ENCODE assay signal across 24 cellular contexts in the genomic region with DNA sequence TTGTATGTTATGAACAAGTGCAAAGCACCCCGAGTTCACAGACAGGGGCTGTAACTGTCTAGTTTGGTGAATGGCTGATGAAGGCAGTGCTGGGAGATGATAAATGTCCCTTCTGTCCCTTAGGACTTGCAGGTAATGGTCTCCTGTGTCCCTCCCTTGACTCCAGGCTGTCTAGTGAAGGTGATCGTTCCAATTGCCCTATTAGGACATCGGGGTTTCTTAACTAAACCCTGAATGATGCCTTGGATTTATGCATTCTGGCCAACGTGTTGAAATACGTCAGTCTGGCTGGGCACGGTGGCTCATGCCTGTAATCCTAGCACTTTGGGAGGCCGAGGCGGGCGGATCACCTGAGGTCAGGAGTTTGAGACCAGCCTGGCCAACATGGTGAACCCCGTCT.
DNase-seq lines count a peak whose midpoint lies in the region; ATAC-seq and TF ChIP-seq lines count a peak whose summit lies in the region.
"Had no signal": no experiment of that assay in that cellular context is flagged by ENCODE, and none has a peak within 500 bp of the region (broad histone marks: within the 10 kb centered on the region; RNA-seq: fewer than 3 reads in every experiment).

No MANE protein-coding gene starts in this region.

- no peak for TF ChIP-seq POLR2A in stomach (IDR thresholded peaks at IDR 0.05)

- CTCF ChIA-PET in activated CD4-positive, alpha-beta T cell treated with anti-CD3 and anti-CD28 coated beads, Interleukin-2, amount 10 ng/mL, durations not matched to agents 7 days and 5 days (lab: Charles Lee): interaction anchor here (2.0 to 4.6 kb wide), 2 partner anchors 70 to 130 kb away, joined by 12 to 13 read pairs; a partner anchor contains a TSS

- intact Hi-C loops in stomach (cut with DNase I; ENCODE audit: low total_unique reads): no loop called here

- no peaks in the 10 kb centered on the region for H3K79me2 ChIP-seq in mesendoderm (ENCODE audit: control insufficient read depth, insufficient read depth, low read length)

- no peak overlapping the region for H3K4me3 Mint-ChIP-seq in activated CD4-positive, alpha-beta T cell treated with anti-CD3 and anti-CD28 coated beads, Interleukin-2, amount 10 ng/mL, durations not matched to agents 7 days and 5 days
- no peak overlapping the region for H3K4me3 Mint-ChIP-seq in T-helper 17 cell
- H3K4me3 Mint-ChIP-seq in immature natural killer cell: no peak overlapping the region

- no peak overlapping the region for H2BK5ac ChIP-seq in mesendoderm (ENCODE audit: low read length)

- no peak overlapping the region for H4K5ac ChIP-seq in mesendoderm (ENCODE audit: low read length)

- peaks cover 11 to 69% (median 33%) of the 10 kb centered on the region in 4 donors for H3K4me1 ChIP-seq in stomach
- peaks cover 2% of the 10 kb centered on the region for H3K4me1 ChIP-seq in mesendoderm (ENCODE audit: control insufficient read depth, low read depth, low read length)

- WGBS in stomach, 5 donors: 90 to 96% (median 91%) methylated on average over 10 of the region's 10 CpGs
- no CpG with 5 or more reads among the region's 10 CpGs for WGBS in mesendoderm (ENCODE audit: extremely low coverage, insufficient coverage, low lambda C conversion rate)

- TF ChIP-seq EP300 in stomach (IDR thresholded peaks at IDR 0.05): no peak

- no peak overlapping the region for H3K4ac ChIP-seq in mesendoderm (ENCODE audit: low read depth, low read length)

- no peak overlapping the region for H3K9ac ChIP-seq in mesendoderm (ENCODE audit: low read length)

- no peaks in the 10 kb centered on the region for H3K27me3 Mint-ChIP-seq in activated CD4-positive, alpha-beta T cell treated with anti-CD3 and anti-CD28 coated beads, Interleukin-2, amount 10 ng/mL, durations not matched to agents 7 days and 5 days
- H3K27me3 Mint-ChIP-seq in T-helper 17 cell (no peaks in the 10 kb centered on the region), immature natural killer cell (ENCODE audit: low read depth in 3 of 3) (peaks cover 5 to 11% (median 11%) of the 10 kb centered on the region in 3 donors)

- no peak for TF ChIP-seq CTCF in stomach (IDR thresholded peaks at IDR 0.05)

- peaks cover 3% of the 10 kb centered on the region for H3K9me3 Mint-ChIP-seq in activated CD4-positive, alpha-beta T cell treated with anti-CD3 and anti-CD28 coated beads, Interleukin-2, amount 10 ng/mL, durations not matched to agents 7 days and 5 days
- H3K9me3 Mint-ChIP-seq in immature natural killer cell: no peaks in the 10 kb centered on the region

- peaks cover 28% of the 10 kb centered on the region for H3K36me3 Mint-ChIP-seq in activated CD4-positive, alpha-beta T cell treated with anti-CD3 and anti-CD28 coated beads, Interleukin-2, amount 10 ng/mL, durations not matched to agents 7 days and 5 days (ENCODE audit: low read depth)
- H3K36me3 Mint-ChIP-seq in T-helper 17 cell (ENCODE audit: low read depth) (no peaks in the 10 kb centered on the region), immature natural killer cell (no peaks in the 10 kb centered on the region)

- no peak overlapping the region for H3K18ac ChIP-seq in mesendoderm (ENCODE audit: low read length)

- ATAC-seq in T-helper 17 cell: no peak
- ATAC-seq: heart right ventricle, left ventricle myocardium superior had no signal

- no peaks in the 10 kb centered on the region for H3K36me3 ChIP-seq in stomach
- H3K36me3 ChIP-seq in mesendoderm (ENCODE audit: control insufficient read depth, insufficient read depth, low read length): no peaks in the 10 kb centered on the region
- H3K36me3 ChIP-seq: heart right ventricle, tibial nerve had no signal

- no peak overlapping the region for H3K23ac ChIP-seq in mesendoderm (ENCODE audit: low read length)

- POLR2A ChIA-PET in activated CD4-positive, alpha-beta T cell treated with anti-CD3 and anti-CD28 coated beads, Interleukin-2, amount 10 ng/mL, durations not matched to agents 7 days and 5 days (lab: Charles Lee): no interaction called here

- peak overlapping the region; percentile 25 for H3K27ac Mint-ChIP-seq in activated CD4-positive, alpha-beta T cell treated with anti-CD3 and anti-CD28 coated beads, Interleukin-2, amount 10 ng/mL, durations not matched to agents 7 days and 5 days
- peak overlapping the region; percentile 98 for H3K27ac Mint-ChIP-seq in T-helper 17 cell
- H3K27ac Mint-ChIP-seq in immature natural killer cell: peak overlapping the region in 5 of 6 donors; percentile 55 to 97 (median 95)

- no peak overlapping the region for H2AK5ac ChIP-seq in mesendoderm (ENCODE audit: low read length)

- H3K27ac ChIP-seq in stomach (peak overlapping the region in 4 of 5 donors; percentile 56 to 75 (median 71)), mesendoderm (ENCODE audit: low read depth, low read length) (no peak overlapping the region)

- peaks cover 81% of the 10 kb centered on the region for H3K4me1 Mint-ChIP-seq in activated CD4-positive, alpha-beta T cell treated with anti-CD3 and anti-CD28 coated beads, Interleukin-2, amount 10 ng/mL, durations not matched to agents 7 days and 5 days
- H3K4me1 Mint-ChIP-seq in T-helper 17 cell (peaks cover 35% of the 10 kb centered on the region), immature natural killer cell (peaks cover 48 to 52% of the 10 kb centered on the region in 2 donors)

- H3K56ac ChIP-seq in mesendoderm (ENCODE audit: low read length): no peak overlapping the region

- H3K9me3 ChIP-seq in T-helper 17 cell (ENCODE audit: control insufficient read depth, low read length, poor library complexity, severe bottlenecking) (no peaks in the 10 kb centered on the region), stomach (no peaks in the 10 kb centered on the region)
- H3K9me3 ChIP-seq: heart right ventricle, tibial nerve had no signal

- H3K27me3 ChIP-seq in stomach (no peaks in the 10 kb centered on the region), mesendoderm (ENCODE audit: insufficient read depth, low read length, poor library complexity) (no peaks in the 10 kb centered on the region)
- H3K27me3 ChIP-seq: heart right ventricle, tibial nerve had no signal

- no peak for DNase-seq in activated CD4-positive, alpha-beta T cell treated with anti-CD3 and anti-CD28 coated beads, Interleukin-2, amount 10 ng/mL, durations not matched to agents 7 days and 5 days
- no peak for DNase-seq in activated CD4-positive, alpha-beta T cell treated with anti-CD3 and anti-CD28 coated beads, Interleukin-2, amount 50 U/mL, for 48 hours
- DNase-seq in T-helper 17 cell: no peak
- DNase-seq in immature natural killer cell: no peak
- DNase-seq in stomach: no peak
- no peak for DNase-seq in mesendoderm
- DNase-seq in NCI-H82 (lab: John Stamatoyannopoulos, UW): no peak
- no peak for DNase-seq in middle frontal gyrus (ENCODE audit: extremely low spot score, low spot score)
- DNase-seq: caudate nucleus; GOT3; heart right ventricle; left ventricle myocardium superior; NCI-H1105; NCI-H2029 treated with DMSO at 0.1 percent for 48 hours; NCI-H226; NCI-H774; nucleus accumbens; OCI-M1; SHP77 treated with DMSO at 0.1 percent for 48 hours; small intestine; stimulated activated CD4-positive, alpha-beta T cell treated with anti-CD3 and anti-CD28 coated beads, Interleukin-2, amount 100 ng/mL, for 24 hours; stimulated activated naive CD4-positive, alpha-beta T cell; SW 1271 had no signal

- H3K79me1 ChIP-seq in mesendoderm (ENCODE audit: low read length): no peaks in the 10 kb centered on the region

- H2BK15ac ChIP-seq in mesendoderm (replicated peaks; ENCODE audit: low read depth): no peak overlapping the region

- H3K4me3 ChIP-seq in stomach (no peak overlapping the region), mesendoderm (ENCODE audit: low read length) (no peak overlapping the region)
- H3K4me3 ChIP-seq: heart right ventricle, tibial nerve had no signal

- H3K4me2 ChIP-seq in mesendoderm (ENCODE audit: low read length): no peak overlapping the region

- no peak overlapping the region for H4K8ac ChIP-seq in mesendoderm (ENCODE audit: low read depth, low read length)

- no peak overlapping the region for H2BK120ac ChIP-seq in mesendoderm (ENCODE audit: low read depth, low read length)

Comparison
In these comparisons a context has a peak if more than half of its experiments do, and no peak if none do; other contexts are left out.
1. H3K27ac Mint-ChIP-seq: peak in every context shown above with its lines; median percentile 98 in T-helper 17 cell; 95 in immature natural killer cell; 25 in activated CD4-positive, alpha-beta T cell treated with anti-CD3 and anti-CD28 coated beads, Interleukin-2, amount 10 ng/mL, durations not matched to agents 7 days and 5 days.